Comparison of ENCODE assay signal across 8 cellular contexts in genomic region chr17:21252875-21253645, GRCh38. TPM values are rescaled to one million over a fixed set of nuclear protein-coding genes. Genes with fewer than 3 reads are reported as not detected.
DNase-seq lines count a peak whose midpoint lies in the region; ATAC-seq lines count a peak whose summit lies in the region.

A gene with protein sequence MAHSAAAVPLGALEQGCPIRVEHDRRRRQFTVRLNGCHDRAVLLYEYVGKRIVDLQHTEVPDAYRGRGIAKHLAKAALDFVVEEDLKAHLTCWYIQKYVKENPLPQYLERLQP (minus strand): TSS chr17:21253410. CDS start chr17:21253264, 146 bp downstream.

- ATAC-seq in GM18909 (IDR thresholded peaks at IDR 0.05; ENCODE audit: poor library complexity, unreplicated experiment) (peak; percentile 75), HG03139 (IDR thresholded peaks at IDR 0.05; ENCODE audit: unreplicated experiment) (peak; percentile 73)
- ATAC-seq in effector memory CD8-positive, alpha-beta T cell (replicated peaks): peak; percentile 86

- H3K18ac ChIP-seq in mesenchymal stem cell (ENCODE audit: low read depth in 1 of 2, low read length in 2 of 2): peak within 1 kb of the TSS; percentile 41 to 68

- no peak within 1 kb of the TSS for H2BK120ac ChIP-seq in mesenchymal stem cell (ENCODE audit: low read depth, low read length)

- H4K91ac ChIP-seq in mesenchymal stem cell (ENCODE audit: low read length): peak within 1 kb of the TSS; percentile 80

- peak within 1 kb of the TSS in 1 of 2 experiments; percentile 11 for H3K4ac ChIP-seq in mesenchymal stem cell (ENCODE audit: low read depth in 1 of 2, low read length in 2 of 2)

- peak within 1 kb of the TSS; percentile 77 for H4K8ac ChIP-seq in mesenchymal stem cell (ENCODE audit: low read length)

- H3K4me3 Mint-ChIP-seq in effector memory CD8-positive, alpha-beta T cell: peak within 1 kb of the TSS; percentile 84 to 86

- H3K9me3 ChIP-seq in mesenchymal stem cell (ENCODE audit: control insufficient read depth, low read length): no peaks in the 10 kb centered on the region

- no peak within 1 kb of the TSS for H2BK5ac ChIP-seq in mesenchymal stem cell (ENCODE audit: low read depth, low read length, poor library complexity, severe bottlenecking)

- peaks cover 0 to 2% of the 10 kb centered on the region in 2 donors for H3K27me3 Mint-ChIP-seq in effector memory CD8-positive, alpha-beta T cell

- peak within 1 kb of the TSS; percentile 19 to 67 for H2BK12ac ChIP-seq in mesenchymal stem cell (ENCODE audit: low read length in 2 of 2)

- DNase-seq in ACHN (peak; percentile 87), NCI-H82 treated with DMSO at 0.1 percent for 48 hours (lab: John Stamatoyannopoulos, UW; ENCODE audit: unreplicated experiment) (peak; percentile 73), mesenchymal stem cell (peak; percentile 82)
- peak; percentile 84 for DNase-seq in activated CD8-positive, alpha-beta memory T cell treated with anti-CD3 and anti-CD28 coated beads for 24 hours
- DNase-seq in effector memory CD8-positive, alpha-beta T cell: peak; percentile 62 to 67 (median 66)
- DNase-seq in stimulated activated CD8-positive, alpha-beta memory T cell treated with anti-CD3 and anti-CD28 coated beads, Interleukin-12 subunit alpha, Interleukin-12 subunit beta, amount 100 ng/mL, for 1 hour (ENCODE audit: low read depth): peak; percentile 67

- WGBS in mesenchymal stem cell: under 1% methylated on average over 83 of the region's 113 CpGs

- peak within 1 kb of the TSS; percentile 76 to 79 for H3K4me3 ChIP-seq in mesenchymal stem cell (ENCODE audit: insufficient read depth in 1 of 2, low read depth in 1 of 2, low read length in 2 of 2)

- peak within 1 kb of the TSS; percentile 86 for H3K9ac ChIP-seq in mesenchymal stem cell (ENCODE audit: low read length)

- H3K27ac ChIP-seq in mesenchymal stem cell (ENCODE audit: low read length, poor library complexity, severe bottlenecking): no peak within 1 kb of the TSS

- peak within 1 kb of the TSS; percentile 75 for H2BK15ac ChIP-seq in mesenchymal stem cell (ENCODE audit: low read depth, poor library complexity, severe bottlenecking)

- H3K9me3 Mint-ChIP-seq in effector memory CD8-positive, alpha-beta T cell: no peaks in the 10 kb centered on the region

- peak within 1 kb of the TSS; percentile 91 to 96 for H3K27ac Mint-ChIP-seq in effector memory CD8-positive, alpha-beta T cell

- H2AFZ ChIP-seq in mesenchymal stem cell (ENCODE audit: low read depth, low read length): peak within 1 kb of the TSS; percentile 84

- H3K79me1 ChIP-seq in mesenchymal stem cell (replicated peaks; ENCODE audit: low read length, poor library complexity, severe bottlenecking): peaks cover 17% of the 10 kb centered on the region

- peak within 1 kb of the TSS; percentile 19 for H2AK5ac ChIP-seq in mesenchymal stem cell (ENCODE audit: low read length, severe bottlenecking)

- H3K23ac ChIP-seq in mesenchymal stem cell (ENCODE audit: low read length in 2 of 2): peak within 1 kb of the TSS in 1 of 2 experiments; percentile 37

- H3K36me3 Mint-ChIP-seq in effector memory CD8-positive, alpha-beta T cell (ENCODE audit: insufficient read depth): peaks cover 8% of the 10 kb centered on the region

- peaks cover 17% of the 10 kb centered on the region for H3K4me1 ChIP-seq in mesenchymal stem cell (ENCODE audit: control insufficient read depth, insufficient read depth, low read depth, low read length)

- H3K14ac ChIP-seq in mesenchymal stem cell (ENCODE audit: low read length in 2 of 2): no peak within 1 kb of the TSS

- in situ Hi-C loops in ACHN (cut with HindIII; ENCODE audit: low pct_ligation_motif_present, low pct_unique_long_range_greater_than_20kb, low sequenced_read_pairs): no loop called here

- H3K36me3 ChIP-seq in mesenchymal stem cell (ENCODE audit: control insufficient read depth in 1 of 2, insufficient read depth in 2 of 2, low read depth in 1 of 2, low read length in 2 of 2): peaks cover 0 to 3% of the 10 kb centered on the region in 2 experiments

- H3K4me2 ChIP-seq in mesenchymal stem cell (ENCODE audit: low read length, poor library complexity, severe bottlenecking): peak within 1 kb of the TSS; percentile 89

- no peaks in the 10 kb centered on the region for H3K27me3 ChIP-seq in mesenchymal stem cell (ENCODE audit: control insufficient read depth in 1 of 2, insufficient read depth in 1 of 2, low read length in 2 of 2)

- peaks cover 36 to 46% of the 10 kb centered on the region in 2 donors for H3K4me1 Mint-ChIP-seq in effector memory CD8-positive, alpha-beta T cell (ENCODE audit: low read depth in 2 of 2)

RNA-seq across cellular contexts. Expression of the gene that starts here (rescaled TPM):
- 3.2 TPM for polyA plus RNA-seq in mesenchymal stem cell (2013, experiment 1 of 2)
- 3.2 TPM for polyA plus RNA-seq in mesenchymal stem cell (2013, experiment 2 of 2)
